Comparison of ENCODE assay signal across 35 cellular contexts in genomic region chr11:104658177-104658576, GRCh38.
DNase-seq lines count a peak whose midpoint lies in the region; ATAC-seq, FAIRE-seq and TF ChIP-seq lines count a peak whose summit lies in the region.
"Had no signal": no experiment of that assay in that cellular context is flagged by ENCODE, and none has a peak within 500 bp of the region (broad histone marks: within the 10 kb centered on the region; RNA-seq: fewer than 3 reads in every experiment).

No MANE protein-coding gene starts in this region.

- peaks cover 7% of the 10 kb centered on the region for H3K4me1 ChIP-seq in GM23338 (ENCODE audit: insufficient read depth)
- H3K4me1 ChIP-seq: A549; BLaER1; BLaER1 treated with 17β-estradiol and CSF1 and Interleukin-3, amounts not matched to agents 10 nM and 100 nM had no signal

- H4K20me1 ChIP-seq in GM23338 (replicated peaks; ENCODE audit: insufficient read depth): no peaks in the 10 kb centered on the region
- H4K20me1 ChIP-seq: BLaER1; BLaER1 treated with 17β-estradiol and CSF1 and Interleukin-3, amounts not matched to agents 10 nM and 100 nM had no signal

- ATAC-seq in GM23338: no peak
- ATAC-seq: A549; CD8-positive, alpha-beta T cell had no signal

- no peaks in the 10 kb centered on the region for H3K79me2 ChIP-seq in GM23338 (replicated peaks; ENCODE audit: insufficient read depth)

- peak; percentile 70 for DNase-seq in G401 (ENCODE audit: low spot score)
- DNase-seq in GM12892 (ENCODE audit: insufficient read length): no peak
- peak; percentile 56 for DNase-seq in cerebellar cortex (ENCODE audit: low spot score)
- DNase-seq in cerebellum (ENCODE audit: low spot score): peak; percentile 4
- DNase-seq in ureter (ENCODE audit: low spot score): no peak
- DNase-seq in GM19240 (ENCODE audit: insufficient read length, low spot score): no peak
- DNase-seq in GM23338 (ENCODE audit: low spot score): no peak
- DNase-seq in DMS 273 treated with DMSO at 0.1 percent for 48 hours (lab: John Stamatoyannopoulos, UW): no peak
- DNase-seq: 8988T; ACHN; AML-193; BE2C; Caco-2; Calu3; CD4-positive, alpha-beta memory T cell; CD4-positive, alpha-beta T cell; CD4-positive, CD25-positive, alpha-beta regulatory T cell; CD8-positive, alpha-beta memory T cell; CD8-positive, alpha-beta T cell; COR-L47; DMS153; DMS53; DMS79; DMS79 treated with DMSO at 0.1 percent for 48 hours; DND-41; EL had no signal

- no peaks in the 10 kb centered on the region for H3K27me3 Mint-ChIP-seq in GM23338 (ENCODE audit: insufficient read depth, low read depth, poor library complexity)
- H3K27me3 Mint-ChIP-seq: CD4-positive, alpha-beta memory T cell; CD4-positive, alpha-beta T cell; CD4-positive, CD25-positive, alpha-beta regulatory T cell; CD8-positive, alpha-beta memory T cell had no signal

- no peak for TF ChIP-seq CTCF in GM23338 (conservative IDR thresholded peaks at IDR 0.05; ENCODE audit: low read depth in 2 of 2)

- FAIRE-seq in GM12892 (lab: Jason Lieb, UNC): peak; percentile 73
- FAIRE-seq: A204.1, A549, D721Med had no signal

- H3K4me2 ChIP-seq in GM23338: no peak overlapping the region
- H3K4me2 ChIP-seq: A549; BLaER1; BLaER1 treated with 17β-estradiol and CSF1 and Interleukin-3, amounts not matched to agents 10 nM and 100 nM had no signal

- no peak overlapping the region for H3K27ac Mint-ChIP-seq in GM23338
- H3K27ac Mint-ChIP-seq: B cell; CD14-positive monocyte; CD4-positive, alpha-beta T cell; CD4-positive, CD25-positive, alpha-beta regulatory T cell; CD8-positive, alpha-beta T cell had no signal

- H3K9me2 ChIP-seq in GM23338 (ENCODE audit: insufficient read depth): no peaks in the 10 kb centered on the region; the same call in 1 of the 2 replicates

- H3K4me3 Mint-ChIP-seq in GM23338: no peak overlapping the region
- H3K4me3 Mint-ChIP-seq: B cell; CD14-positive monocyte; CD4-positive, alpha-beta memory T cell; CD4-positive, alpha-beta T cell; CD8-positive, alpha-beta memory T cell; CD8-positive, alpha-beta T cell had no signal

- no peak overlapping the region for H3K27ac ChIP-seq in GM23338 (ENCODE audit: low read depth)
- H3K27ac ChIP-seq: 22Rv1; A549; BLaER1; BLaER1 treated with 17β-estradiol and CSF1 and Interleukin-3, amounts not matched to agents 10 nM and 100 nM; C4-2B had no signal

- H3K9me3 Mint-ChIP-seq in GM23338: no peaks in the 10 kb centered on the region; the same call in 2 of the 3 replicates
- H3K9me3 Mint-ChIP-seq: CD8-positive, alpha-beta memory T cell; CD8-positive, alpha-beta T cell had no signal

- H3K36me3 ChIP-seq in GM23338 (ENCODE audit: insufficient read depth): no peaks in the 10 kb centered on the region
- H3K36me3 ChIP-seq: BE2C; BLaER1; BLaER1 treated with 17β-estradiol and CSF1 and Interleukin-3, amounts not matched to agents 10 nM and 100 nM had no signal

- no peak for TF ChIP-seq POLR2A in GM12892 (IDR thresholded peaks at IDR 0.05; ENCODE audit: low read depth, low read length)

- H3K27me3 ChIP-seq in GM23338 (ENCODE audit: insufficient read depth): no peaks in the 10 kb centered on the region
- H3K27me3 ChIP-seq: BE2C; BLaER1; BLaER1 treated with 17β-estradiol and CSF1 and Interleukin-3, amounts not matched to agents 10 nM and 100 nM had no signal

- no peaks in the 10 kb centered on the region for H3F3A ChIP-seq in GM23338 (replicated peaks; ENCODE audit: low read depth)

- in situ Hi-C loops in G401 (cut with HindIII; ENCODE audit: low sequenced_read_pairs): no loop called here

- H2AFZ ChIP-seq in GM23338: no peak overlapping the region; the same call in 1 of the 2 replicates

- H3K4me1 Mint-ChIP-seq in GM23338: peaks cover 7% of the 10 kb centered on the region
- H3K4me1 Mint-ChIP-seq: B cell had no signal

- H3K4me3 ChIP-seq in GM23338: no peak overlapping the region
- H3K4me3 ChIP-seq: A549; BLaER1; BLaER1 treated with 17β-estradiol and CSF1 and Interleukin-3, amounts not matched to agents 10 nM and 100 nM had no signal

- H3K36me3 Mint-ChIP-seq in GM23338 (ENCODE audit: low read depth): peaks cover 3% of the 10 kb centered on the region; the same call in 1 of the 3 replicates
- H3K36me3 Mint-ChIP-seq: CD14-positive monocyte; CD4-positive, alpha-beta memory T cell; CD8-positive, alpha-beta T cell had no signal

TF ChIP-seq in GM23338, 12 proteins besides CTCF, POLR2A, EP300 and RAD21 (continues in another document):
- TF ChIP-seq EZH2 (IDR thresholded peaks at IDR 0.05; ENCODE audit: low read depth, unreplicated experiment) (no peak), NANOG (IDR thresholded peaks at IDR 0.05; ENCODE audit: borderline replicate concordance) (no peak), ZNF114 (CRISPR knock-in tag; IDR thresholded peaks at IDR 0.05) (no peak), EZH2phosphoT487 (IDR thresholded peaks at IDR 0.05; ENCODE audit: unreplicated experiment) (no peak), POLR2AphosphoS5 (IDR thresholded peaks at IDR 0.05; ENCODE audit: low read depth) (no peak), ZNF331 (CRISPR knock-in tag; IDR thresholded peaks at IDR 0.05; ENCODE audit: low read depth) (no peak), STAT1 (IDR thresholded peaks at IDR 0.05; ENCODE audit: unreplicated experiment) (no peak)
- TF ChIP-seq, protein P1, sequence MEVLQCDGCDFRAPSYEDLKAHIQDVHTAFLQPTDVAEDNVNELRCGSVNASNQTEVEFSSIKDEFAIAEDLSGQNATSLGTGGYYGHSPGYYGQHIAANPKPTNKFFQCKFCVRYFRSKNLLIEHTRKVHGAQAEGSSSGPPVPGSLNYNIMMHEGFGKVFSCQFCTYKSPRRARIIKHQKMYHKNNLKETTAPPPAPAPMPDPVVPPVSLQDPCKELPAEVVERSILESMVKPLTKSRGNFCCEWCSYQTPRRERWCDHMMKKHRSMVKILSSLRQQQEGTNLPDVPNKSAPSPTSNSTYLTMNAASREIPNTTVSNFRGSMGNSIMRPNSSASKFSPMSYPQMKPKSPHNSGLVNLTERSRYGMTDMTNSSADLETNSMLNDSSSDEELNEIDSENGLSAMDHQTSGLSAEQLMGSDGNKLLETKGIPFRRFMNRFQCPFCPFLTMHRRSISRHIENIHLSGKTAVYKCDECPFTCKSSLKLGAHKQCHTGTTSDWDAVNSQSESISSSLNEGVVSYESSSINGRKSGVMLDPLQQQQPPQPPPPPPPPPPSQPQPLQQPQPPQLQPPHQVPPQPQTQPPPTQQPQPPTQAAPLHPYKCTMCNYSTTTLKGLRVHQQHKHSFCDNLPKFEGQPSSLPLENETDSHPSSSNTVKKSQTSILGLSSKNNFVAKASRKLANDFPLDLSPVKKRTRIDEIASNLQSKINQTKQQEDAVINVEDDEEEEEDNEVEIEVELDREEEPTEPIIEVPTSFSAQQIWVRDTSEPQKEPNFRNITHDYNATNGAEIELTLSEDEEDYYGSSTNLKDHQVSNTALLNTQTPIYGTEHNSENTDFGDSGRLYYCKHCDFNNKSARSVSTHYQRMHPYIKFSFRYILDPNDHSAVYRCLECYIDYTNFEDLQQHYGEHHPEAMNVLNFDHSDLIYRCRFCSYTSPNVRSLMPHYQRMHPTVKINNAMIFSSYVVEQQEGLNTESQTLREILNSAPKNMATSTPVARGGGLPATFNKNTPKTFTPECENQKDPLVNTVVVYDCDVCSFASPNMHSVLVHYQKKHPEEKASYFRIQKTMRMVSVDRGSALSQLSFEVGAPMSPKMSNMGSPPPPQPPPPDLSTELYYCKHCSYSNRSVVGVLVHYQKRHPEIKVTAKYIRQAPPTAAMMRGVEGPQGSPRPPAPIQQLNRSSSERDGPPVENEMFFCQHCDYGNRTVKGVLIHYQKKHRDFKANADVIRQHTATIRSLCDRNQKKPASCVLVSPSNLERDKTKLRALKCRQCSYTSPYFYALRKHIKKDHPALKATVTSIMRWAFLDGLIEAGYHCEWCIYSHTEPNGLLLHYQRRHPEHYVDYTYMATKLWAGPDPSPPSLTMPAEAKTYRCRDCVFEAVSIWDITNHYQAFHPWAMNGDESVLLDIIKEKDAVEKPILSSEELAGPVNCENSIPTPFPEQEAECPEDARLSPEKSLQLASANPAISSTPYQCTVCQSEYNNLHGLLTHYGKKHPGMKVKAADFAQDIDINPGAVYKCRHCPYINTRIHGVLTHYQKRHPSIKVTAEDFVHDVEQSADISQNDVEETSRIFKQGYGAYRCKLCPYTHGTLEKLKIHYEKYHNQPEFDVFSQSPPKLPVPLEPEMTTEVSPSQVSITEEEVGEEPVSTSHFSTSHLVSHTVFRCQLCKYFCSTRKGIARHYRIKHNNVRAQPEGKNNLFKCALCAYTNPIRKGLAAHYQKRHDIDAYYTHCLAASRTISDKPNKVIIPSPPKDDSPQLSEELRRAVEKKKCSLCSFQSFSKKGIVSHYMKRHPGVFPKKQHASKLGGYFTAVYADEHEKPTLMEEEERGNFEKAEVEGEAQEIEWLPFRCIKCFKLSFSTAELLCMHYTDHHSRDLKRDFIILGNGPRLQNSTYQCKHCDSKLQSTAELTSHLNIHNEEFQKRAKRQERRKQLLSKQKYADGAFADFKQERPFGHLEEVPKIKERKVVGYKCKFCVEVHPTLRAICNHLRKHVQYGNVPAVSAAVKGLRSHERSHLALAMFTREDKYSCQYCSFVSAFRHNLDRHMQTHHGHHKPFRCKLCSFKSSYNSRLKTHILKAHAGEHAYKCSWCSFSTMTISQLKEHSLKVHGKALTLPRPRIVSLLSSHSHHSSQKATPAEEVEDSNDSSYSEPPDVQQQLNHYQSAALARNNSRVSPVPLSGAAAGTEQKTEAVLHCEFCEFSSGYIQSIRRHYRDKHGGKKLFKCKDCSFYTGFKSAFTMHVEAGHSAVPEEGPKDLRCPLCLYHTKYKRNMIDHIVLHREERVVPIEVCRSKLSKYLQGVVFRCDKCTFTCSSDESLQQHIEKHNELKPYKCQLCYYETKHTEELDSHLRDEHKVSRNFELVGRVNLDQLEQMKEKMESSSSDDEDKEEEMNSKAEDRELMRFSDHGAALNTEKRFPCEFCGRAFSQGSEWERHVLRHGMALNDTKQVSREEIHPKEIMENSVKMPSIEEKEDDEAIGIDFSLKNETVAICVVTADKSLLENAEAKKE (CRISPR knock-in tag; IDR thresholded peaks at IDR 0.05): no peak
- TF ChIP-seq, protein P2, sequence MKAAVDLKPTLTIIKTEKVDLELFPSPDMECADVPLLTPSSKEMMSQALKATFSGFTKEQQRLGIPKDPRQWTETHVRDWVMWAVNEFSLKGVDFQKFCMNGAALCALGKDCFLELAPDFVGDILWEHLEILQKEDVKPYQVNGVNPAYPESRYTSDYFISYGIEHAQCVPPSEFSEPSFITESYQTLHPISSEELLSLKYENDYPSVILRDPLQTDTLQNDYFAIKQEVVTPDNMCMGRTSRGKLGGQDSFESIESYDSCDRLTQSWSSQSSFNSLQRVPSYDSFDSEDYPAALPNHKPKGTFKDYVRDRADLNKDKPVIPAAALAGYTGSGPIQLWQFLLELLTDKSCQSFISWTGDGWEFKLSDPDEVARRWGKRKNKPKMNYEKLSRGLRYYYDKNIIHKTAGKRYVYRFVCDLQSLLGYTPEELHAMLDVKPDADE (IDR thresholded peaks at IDR 0.05): no peak

Comparison
In these comparisons a context has a peak if more than half of its experiments do, and no peak if none do; other contexts are left out.
1. DNase-seq: peak in G401 (single experiment), cerebellar cortex (single experiment) and cerebellum (single experiment); none in GM12892 (single experiment), ureter (single experiment), GM19240 (single experiment), GM23338 (single experiment) and DMS 273 treated with DMSO at 0.1 percent for 48 hours (single experiment).